20 cellular contexts compared by ENCODE assay signal in the genomic region with DNA sequence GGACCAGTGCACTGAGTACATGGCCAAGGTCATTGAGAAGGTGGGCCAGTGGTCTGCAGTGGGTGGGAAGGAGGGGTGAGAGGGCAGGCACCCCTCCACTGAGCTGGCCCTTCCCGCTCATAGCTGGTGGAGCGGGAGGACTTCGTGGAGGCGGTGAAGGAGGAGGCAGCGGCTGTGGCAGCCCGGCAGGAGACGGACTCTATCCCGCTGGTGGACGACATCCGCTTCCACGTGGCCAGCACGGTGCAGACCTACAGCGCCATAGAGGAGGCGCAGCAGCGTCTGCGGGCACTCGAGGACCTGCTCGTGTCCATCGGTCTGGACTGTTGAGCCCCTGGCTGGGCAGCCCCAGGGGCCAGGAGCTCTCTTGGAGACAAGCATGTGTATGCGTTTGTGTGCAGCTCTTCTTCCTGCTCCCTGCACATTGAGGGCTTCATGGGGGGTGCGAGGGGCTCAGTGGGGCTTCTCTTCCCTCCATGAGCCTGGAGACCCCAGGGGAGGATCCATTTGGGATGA. TPM values are rescaled to one million over a fixed set of nuclear protein-coding genes. Genes with fewer than 3 reads are reported as not detected.
DNase-seq lines count a peak whose midpoint lies in the region; ATAC-seq and TF ChIP-seq lines count a peak whose summit lies in the region.
"Had no signal": no experiment of that assay in that cellular context is flagged by ENCODE, and none has a peak within 500 bp of the region (broad histone marks: within the 10 kb centered on the region; RNA-seq: fewer than 3 reads in every experiment).

No MANE protein-coding gene starts in this region.

- no peaks in the 10 kb centered on the region for H3K4me1 Mint-ChIP-seq in endothelial cell (ENCODE audit: unreplicated experiment)

- no peaks in the 10 kb centered on the region for H3K36me3 Mint-ChIP-seq in endothelial cell (ENCODE audit: low read depth, unreplicated experiment)
- H3K36me3 Mint-ChIP-seq: IgD-negative memory B cell had no signal

- TF ChIP-seq CTCF in endothelial cell (IDR thresholded peaks at IDR 0.05; ENCODE audit: unreplicated experiment), result no peak

- no peaks in the 10 kb centered on the region for H3K9me2 ChIP-seq in Karpas-422 (replicated peaks; ENCODE audit: insufficient read depth, low read length)

- H3K27me3 Mint-ChIP-seq in endothelial cell (ENCODE audit: unreplicated experiment), result peaks cover 5% of the 10 kb centered on the region
- H3K27me3 Mint-ChIP-seq: IgD-negative memory B cell, T-cell had no signal

- H3K9ac ChIP-seq in Karpas-422 (ENCODE audit: low read length), result no peak overlapping the region

- no peak overlapping the region for H2AFZ ChIP-seq in Karpas-422 (ENCODE audit: low read length)
- H2AFZ ChIP-seq: GM23338 had no signal

- no peak overlapping the region for H3K27ac Mint-ChIP-seq in endothelial cell (ENCODE audit: unreplicated experiment)
- H3K27ac Mint-ChIP-seq: GM23338, IgD-negative memory B cell had no signal

- intact Hi-C loops in posterior cingulate gyrus (cut with DNase I), result no loop called here

- H3K4me3 Mint-ChIP-seq in endothelial cell (ENCODE audit: unreplicated experiment), result no peak overlapping the region
- H3K4me3 Mint-ChIP-seq: GM23338, IgD-negative memory B cell, T-cell had no signal

- no peaks in the 10 kb centered on the region for H3K27me3 ChIP-seq in Karpas-422 (ENCODE audit: low read length)
- H3K27me3 ChIP-seq: BE2C had no signal

- no peaks in the 10 kb centered on the region for H4K20me1 ChIP-seq in Karpas-422 (ENCODE audit: insufficient read depth, low read depth, low read length)

- no peak overlapping the region for H3K4me3 ChIP-seq in Karpas-422 (ENCODE audit: low read length)
- H3K4me3 ChIP-seq: GM23338 had no signal

- no peak for ATAC-seq in activated CD4-positive, CD25-positive, alpha-beta regulatory T cell treated with anti-CD3 and anti-CD28 coated beads, Interleukin-2, amount 50 U/mL, for 24 hours
- no peak for ATAC-seq in HG03432 (IDR thresholded peaks at IDR 0.05; ENCODE audit: unreplicated experiment)
- ATAC-seq: left colon, T-cell had no signal

- H3K9me3 Mint-ChIP-seq in endothelial cell (ENCODE audit: unreplicated experiment), result no peaks in the 10 kb centered on the region
- H3K9me3 Mint-ChIP-seq: GM23338, T-cell had no signal

- peaks cover 54% of the 10 kb centered on the region for H3K4me1 ChIP-seq in Karpas-422 (ENCODE audit: low read length)
- H3K4me1 ChIP-seq: BE2C had no signal

- no peaks in the 10 kb centered on the region for H3K79me2 ChIP-seq in Karpas-422 (ENCODE audit: low read length)

- no peak overlapping the region for H3K4me2 ChIP-seq in Karpas-422 (ENCODE audit: low read depth, low read length, poor library complexity, severe bottlenecking)
- H3K4me2 ChIP-seq: GM23338 had no signal

- DNase-seq in activated CD4-positive, CD25-positive, alpha-beta regulatory T cell treated with anti-CD3 and anti-CD28 coated beads, Interleukin-2, amount 50 U/mL, for 72 hours, result peak; percentile 25
- DNase-seq in Karpas-422, result no peak
- DNase-seq in endothelial cell (ENCODE audit: low spot score), result peak; percentile 4
- DNase-seq in posterior cingulate gyrus, result peak in 8 of 10 donors; percentile 4 to 81 (median 20)
- DNase-seq in NCI-H1105 (lab: John Stamatoyannopoulos, UW), result no peak
- DNase-seq in NCI-H69 (lab: John Stamatoyannopoulos, UW), result no peak
- DNase-seq: BE2C; EL; NCI-H187; NCI-H226; stimulated activated CD4-positive, alpha-beta T cell treated with anti-CD3 and anti-CD28 coated beads, Interleukin-4, amount 100 ng/mL, for 1 hour had no signal

- peak overlapping the region; percentile 95 for H3K27ac ChIP-seq in Karpas-422 (ENCODE audit: low read length)
- H3K27ac ChIP-seq: 22Rv1, HL-60, VCaP had no signal

- no peaks in the 10 kb centered on the region for H3K9me3 ChIP-seq in Karpas-422 (ENCODE audit: low read length)
- H3K9me3 ChIP-seq: BE2C had no signal

- H3K36me3 ChIP-seq in Karpas-422 (ENCODE audit: insufficient read depth, low read length), result no peaks in the 10 kb centered on the region; the same call in 1 of the 2 replicates
- H3K36me3 ChIP-seq: BE2C had no signal

RNA-seq across cellular contexts. Expression of a gene that starts 7.5 kb away (rescaled TPM):
- total RNA-seq in Karpas-422 (2014; rRNA removed; shearing (Covaris generic); ENCODE audit: low replicate concordance), result 20.1 and 25.5 TPM in 2 replicates
- 8.7 TPM for total RNA-seq in endothelial cell (ENCODE audit: unreplicated experiment)

RNA-seq across cellular contexts. Expression of a gene that starts 51.2 kb away (rescaled TPM):
- 30.9 and 62.1 TPM in 2 replicates for total RNA-seq in Karpas-422 (2014; rRNA removed; shearing (Covaris generic); ENCODE audit: low replicate concordance)
- 16.4 TPM for total RNA-seq in endothelial cell (ENCODE audit: unreplicated experiment)

Comparison
In these comparisons a context has a peak if more than half of its experiments do, and no peak if none do; other contexts are left out.
1. DNase-seq: peak in activated CD4-positive, CD25-positive, alpha-beta regulatory T cell treated with anti-CD3 and anti-CD28 coated beads, Interleukin-2, amount 50 U/mL, for 72 hours (single experiment), endothelial cell (single experiment) and posterior cingulate gyrus (8 of 10); none in Karpas-422 (single experiment), NCI-H1105 (single experiment) and NCI-H69 (single experiment).